ENCODE assay signal across 12 cellular contexts in genomic region chr5:159052282-159053011, GRCh38. TPM values are rescaled to one million over a fixed set of nuclear protein-coding genes. Genes with fewer than 3 reads are reported as not detected.
A peak's percentile ranks its signal among the peaks of the same experiment; 100 is the strongest.
DNase-seq lines count a peak whose midpoint lies in the region; ATAC-seq and TF ChIP-seq lines count a peak whose summit lies in the region.
"Had no signal": no experiment of that assay in that cellular context is flagged by ENCODE, and none has a peak within 500 bp of the region (broad histone marks: within the 10 kb centered on the region; RNA-seq: fewer than 3 reads in every experiment).

No MANE protein-coding gene starts in this region.

- H3K4me2 ChIP-seq in osteoblast (ENCODE audit: insufficient read depth, low read length) = peak overlapping the region; percentile 91

- DNase-seq in DMS 273 treated with DMSO at 0.1 percent for 48 hours (lab: John Stamatoyannopoulos, UW) (peak; percentile 60), osteoblast (ENCODE audit: insufficient read length, low spot score, missing footprints) (no peak)
- no peak for DNase-seq in activated CD8-positive, alpha-beta memory T cell treated with anti-CD3 and anti-CD28 coated beads for 24 hours
- DNase-seq: activated CD8-positive, alpha-beta memory T cell treated with anti-CD3 and anti-CD28 coated beads, Interleukin-2, amount 50 U/mL, for 4 hours; HCEC 1CT; NCI-H1930; T-helper 17 cell had no signal

- H3K9me3 ChIP-seq in HUES48 (ENCODE audit: control insufficient read depth, insufficient read depth, low read length) = no peaks in the 10 kb centered on the region
- H3K9me3 ChIP-seq in ectodermal cell (ENCODE audit: control insufficient read depth, low read length) = no peaks in the 10 kb centered on the region
- no peaks in the 10 kb centered on the region for H3K9me3 ChIP-seq in osteoblast (ENCODE audit: low read depth, low read length)

- 7 to 10% methylated on average over 12 of the region's 12 CpGs for WGBS in ectodermal cell, 2 experiments

- no peak overlapping the region for H3K9ac ChIP-seq in HUES48 (ENCODE audit: low read depth, low read length)

- peaks cover 30% of the 10 kb centered on the region for H3K4me1 ChIP-seq in HUES48 (ENCODE audit: control insufficient read depth, insufficient read depth, low read length)
- peaks cover 33% of the 10 kb centered on the region for H3K4me1 ChIP-seq in ectodermal cell (ENCODE audit: control insufficient read depth, insufficient read depth, low read length)
- H3K4me1 ChIP-seq in osteoblast (ENCODE audit: insufficient read depth, low read length) = peaks cover 67% of the 10 kb centered on the region

- peaks cover 50% of the 10 kb centered on the region for H3K79me2 ChIP-seq in osteoblast (ENCODE audit: insufficient read depth, low read length)

- TF ChIP-seq CTCF in osteoblast (IDR thresholded peaks at IDR 0.05; ENCODE audit: extremely low read depth, low read depth, low read length) = no peak

- H3K36me3 ChIP-seq in HUES48 (ENCODE audit: control insufficient read depth, insufficient read depth, low read length) (no peaks in the 10 kb centered on the region), ectodermal cell (ENCODE audit: control insufficient read depth, insufficient read depth, low read length) (no peaks in the 10 kb centered on the region), osteoblast (ENCODE audit: insufficient read depth, low read length) (peaks cover 6% of the 10 kb centered on the region)

- H3K4me3 ChIP-seq in HUES48 (ENCODE audit: low read depth, low read length) (peak overlapping the region; percentile 58), ectodermal cell (ENCODE audit: insufficient read depth, low read depth, low read length) (no peak overlapping the region), osteoblast (ENCODE audit: insufficient read depth, low read length) (peak overlapping the region; percentile 49)

- ATAC-seq in GM18909 (IDR thresholded peaks at IDR 0.05; ENCODE audit: poor library complexity, unreplicated experiment) = no peak
- no peak for ATAC-seq in HG03460 (IDR thresholded peaks at IDR 0.05; ENCODE audit: unreplicated experiment)
- ATAC-seq in HG03139 (IDR thresholded peaks at IDR 0.05; ENCODE audit: unreplicated experiment) = no peak
- ATAC-seq: T-helper 17 cell had no signal

- no peaks in the 10 kb centered on the region for H4K20me1 ChIP-seq in osteoblast (ENCODE audit: insufficient read depth, low read length)

- H2AFZ ChIP-seq in osteoblast (ENCODE audit: low read length) = peak overlapping the region; percentile 67

- H3K27me3 ChIP-seq in HUES48 (ENCODE audit: control insufficient read depth, insufficient read depth, low read length) (peaks cover 97% of the 10 kb centered on the region), ectodermal cell (ENCODE audit: control insufficient read depth, insufficient read depth, low read length, poor library complexity, severe bottlenecking) (peaks cover 17% of the 10 kb centered on the region), osteoblast (ENCODE audit: insufficient read depth, low read length) (no peaks in the 10 kb centered on the region)

- H3K27ac ChIP-seq in HUES48 (ENCODE audit: low read depth, low read length) = no peak overlapping the region
- peak overlapping the region; percentile 62 for H3K27ac ChIP-seq in ectodermal cell (ENCODE audit: insufficient read depth, low read depth, low read length, poor library complexity, severe bottlenecking)
- H3K27ac ChIP-seq in osteoblast (ENCODE audit: low read depth, low read length) = peak overlapping the region; percentile 98

RNA-seq across cellular contexts. Expression of gene EBF1, which starts 47.3 kb away (rescaled TPM):
- 4.9 TPM for polyA plus RNA-seq in ectodermal cell (2013, experiment 1 of 4)
- 4.1 TPM for polyA plus RNA-seq in ectodermal cell (2013, experiment 2 of 4)
- polyA plus RNA-seq in ectodermal cell (2013, experiment 3 of 4) = 4.2 TPM
- polyA plus RNA-seq in ectodermal cell (2013, experiment 4 of 4) = 3.8 TPM
- 66.2 and 72.2 TPM in 2 replicates for total RNA-seq in osteoblast
